21 cellular contexts compared by ENCODE assay signal in genomic region chr4:166499820-166500219, GRCh38.
DNase-seq lines count a peak whose midpoint lies in the region; ATAC-seq and TF ChIP-seq lines count a peak whose summit lies in the region.
"Had no signal": no experiment of that assay in that cellular context is flagged by ENCODE, and none has a peak within 500 bp of the region (broad histone marks: within the 10 kb centered on the region; RNA-seq: fewer than 3 reads in every experiment).

No MANE protein-coding gene starts in this region.

- peaks cover 44% of the 10 kb centered on the region for H3K4me1 ChIP-seq in OCI-LY1 (ENCODE audit: insufficient read depth, low read length, severe bottlenecking)
- H3K4me1 ChIP-seq: body of pancreas, spleen, suprapubic skin had no signal

- no peaks in the 10 kb centered on the region for H3K27me3 ChIP-seq in OCI-LY1 (ENCODE audit: insufficient read depth, low read length)
- H3K27me3 ChIP-seq: body of pancreas, spleen, suprapubic skin had no signal

- no peak overlapping the region for H2AFZ ChIP-seq in OCI-LY1 (ENCODE audit: low read length)
- H2AFZ ChIP-seq: GM23248 had no signal

- H3K36me3 ChIP-seq in OCI-LY1 (ENCODE audit: insufficient read depth, low read length): no peaks in the 10 kb centered on the region
- H3K36me3 ChIP-seq: spleen, suprapubic skin had no signal

- H3K4me3 ChIP-seq in OCI-LY1 (ENCODE audit: low read depth, low read length, poor library complexity, severe bottlenecking): no peak overlapping the region
- H3K4me3 ChIP-seq: body of pancreas, GM23248, spleen, suprapubic skin had no signal

- DNase-seq in fibroblast of peridontal ligament (ENCODE audit: extremely low read depth): peak; percentile 40
- no peak for DNase-seq in SIG-M5 treated with dmso at 0.1 percent for 504 hours (lab: John Stamatoyannopoulos, UW; ENCODE audit: unreplicated experiment)
- DNase-seq in NCI-H1092 (lab: John Stamatoyannopoulos, UW): no peak
- DNase-seq: activated CD8-positive, alpha-beta memory T cell treated with anti-CD3 and anti-CD28 coated beads for 24 hours; activated naive CD8-positive, alpha-beta T cell treated with anti-CD3 and anti-CD28 coated beads for 36 hours; activated T-cell treated with anti-CD3 and anti-CD28 coated beads, Interleukin-2, amount 50 U/mL, for 72 hours; AML-193; body of pancreas; cortex of kidney; foreskin melanocyte; GM23248; Right ventricle myocardium superior; spleen; T-helper 2 cell had no signal

- TF ChIP-seq CTCF in OCI-LY1 (IDR thresholded peaks at IDR 0.05; ENCODE audit: low read length): no peak

- no peaks in the 10 kb centered on the region for H3K9me3 ChIP-seq in OCI-LY1 (ENCODE audit: low read length)
- H3K9me3 ChIP-seq: body of pancreas, suprapubic skin had no signal

- H4K20me1 ChIP-seq in OCI-LY1 (ENCODE audit: insufficient read depth, low read length): no peaks in the 10 kb centered on the region

- H3F3A ChIP-seq in OCI-LY1 (ENCODE audit: insufficient read depth, low read length): no peaks in the 10 kb centered on the region

- H3K9me2 ChIP-seq in OCI-LY1 (ENCODE audit: low read depth, low read length): no peaks in the 10 kb centered on the region

- peak; percentile 38 for ATAC-seq in GM18511 (IDR thresholded peaks at IDR 0.05; ENCODE audit: unreplicated experiment)
- ATAC-seq in HG03432 (IDR thresholded peaks at IDR 0.05; ENCODE audit: unreplicated experiment): peak; percentile 51
- no peak for ATAC-seq in GM21529 (IDR thresholded peaks at IDR 0.05; ENCODE audit: unreplicated experiment)
- ATAC-seq: activated CD4-positive, CD25-positive, alpha-beta regulatory T cell treated with anti-CD3 and anti-CD28 coated beads, Interleukin-2, amount 50 U/mL, for 24 hours; activated T-cell treated with anti-CD3 and anti-CD28 coated beads, Interleukin-2, amount 50 U/mL, for 72 hours; body of pancreas; left lobe of liver had no signal

- H3K27ac ChIP-seq in OCI-LY1 (ENCODE audit: low read depth, low read length, poor library complexity, severe bottlenecking): no peak overlapping the region
- H3K27ac ChIP-seq: body of pancreas, GM23248, spleen, suprapubic skin had no signal

- H3K9ac ChIP-seq in OCI-LY1 (ENCODE audit: low read length): no peak overlapping the region
- H3K9ac ChIP-seq: GM23248 had no signal

- H3K4me2 ChIP-seq in OCI-LY1 (ENCODE audit: low read length): peak overlapping the region; percentile 26; the same call in 1 of the 2 replicates

- H3K79me2 ChIP-seq in OCI-LY1 (ENCODE audit: insufficient read depth, low read length): no peaks in the 10 kb centered on the region
